12 cellular contexts compared by ENCODE assay signal in the genomic region with DNA sequence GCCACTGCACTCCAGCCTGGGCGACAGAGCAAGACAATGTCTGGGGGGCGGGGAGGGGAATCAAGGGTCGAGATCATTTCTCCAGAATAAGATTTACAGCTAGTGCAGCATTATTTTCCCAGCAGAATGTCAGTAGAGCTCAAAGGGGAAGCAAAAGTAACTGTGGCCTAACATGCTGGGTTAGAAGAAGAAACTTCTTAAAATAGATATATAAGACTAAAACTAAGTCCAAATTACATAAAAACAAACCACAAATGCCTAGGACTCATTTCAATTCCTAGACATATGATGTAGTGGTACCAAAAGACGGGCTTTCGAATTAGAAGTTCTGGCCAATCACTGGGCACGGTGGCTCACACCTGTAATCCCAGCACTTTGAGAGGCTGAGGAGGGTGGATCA.
"Had no signal": no experiment of that assay in that cellular context is flagged by ENCODE, and none has a peak within 500 bp of the region (broad histone marks: within the 10 kb centered on the region; RNA-seq: fewer than 3 reads in every experiment).

No MANE protein-coding gene starts in this region.

- FAIRE-seq: urothelium cell line had no signal

- ATAC-seq: esophagus mucosa, left colon had no signal

- DNase-seq: activated CD4-positive, alpha-beta T cell treated with anti-CD3 and anti-CD28 coated beads, Interleukin-2, amount 10 ng/mL, durations not matched to agents 24 days and 14 days; activated CD4-positive, CD25-positive, alpha-beta regulatory T cell; activated naive CD4-positive, alpha-beta T cell treated with Interleukin-2 at 50 U/mL for 16 hours; anterior cingulate cortex; brain microvascular endothelial cell; left colon; midbrain; ovary; stimulated activated naive CD4-positive, alpha-beta T cell; tibial artery had no signal
